Comparison of ENCODE assay signal across 18 cellular contexts in genomic region chr6:16929814-16930213, GRCh38.
DNase-seq lines count a peak whose midpoint lies in the region; ATAC-seq and TF ChIP-seq lines count a peak whose summit lies in the region.
"Had no signal": no experiment of that assay in that cellular context is flagged by ENCODE, and none has a peak within 500 bp of the region (broad histone marks: within the 10 kb centered on the region; RNA-seq: fewer than 3 reads in every experiment).

No MANE protein-coding gene starts in this region.

- no peaks in the 10 kb centered on the region for H3K36me3 Mint-ChIP-seq in naive thymus-derived CD8-positive, alpha-beta T cell
- H3K36me3 Mint-ChIP-seq: stimulated activated effector memory CD8-positive, alpha-beta T cell treated with anti-CD3 and anti-CD28 coated beads, Interleukin-12 subunit alpha, Interleukin-12 subunit beta, amount 100 ng/mL, for 72 hours had no signal

- H3K9me3 Mint-ChIP-seq in naive thymus-derived CD8-positive, alpha-beta T cell, result peaks cover 0 to 4% (median 0%) of the 10 kb centered on the region in 9 donors
- H3K9me3 Mint-ChIP-seq: activated T-helper 17 cell treated with anti-CD3 and anti-CD28 coated beads, Interleukin-2, amount 50 U/mL, for 72 hours; GM23338; T-helper 2 cell treated with Interferon-gamma antibody and Interleukin-4, amounts not matched to agents 5 μg/mL and 100 μg/mL, for 36 hours had no signal

- no peak overlapping the region for H3K27ac Mint-ChIP-seq in naive thymus-derived CD8-positive, alpha-beta T cell
- H3K27ac Mint-ChIP-seq: activated T-helper 17 cell treated with anti-CD3 and anti-CD28 coated beads, Interleukin-2, amount 50 U/mL, for 72 hours; GM23338; progenitor cell of endocrine pancreas; stimulated activated effector memory CD8-positive, alpha-beta T cell treated with anti-CD3 and anti-CD28 coated beads, Interleukin-12 subunit alpha, Interleukin-12 subunit beta, amount 100 ng/mL, for 72 hours; T-helper 2 cell treated with Interferon-gamma antibody and Interleukin-4, amounts not matched to agents 5 μg/mL and 100 μg/mL, for 36 hours had no signal

- peaks cover 2 to 25% (median 4%) of the 10 kb centered on the region in 5 donors for H3K27me3 Mint-ChIP-seq in naive thymus-derived CD8-positive, alpha-beta T cell

- DNase-seq in AG04450 (ENCODE audit: low read depth, low spot score) (peak; percentile 95), HT1080 (ENCODE audit: low read depth) (peak; percentile 28), brain pericyte (ENCODE audit: low read depth, low spot score) (peak; percentile 66), iris pigment epithelial cell (ENCODE audit: low read depth) (peak; percentile 95), NCI-H146 treated with DMSO at 0.1 percent for 48 hours (lab: John Stamatoyannopoulos, UW; ENCODE audit: unreplicated experiment) (no peak), NCI-H526 treated with DMSO at 0.1 percent for 48 hours (lab: John Stamatoyannopoulos, UW) (no peak), retina (no peak)
- no peak for DNase-seq in naive thymus-derived CD8-positive, alpha-beta T cell
- DNase-seq: AML-193; DND-41; stimulated activated CD4-positive, alpha-beta T cell treated with anti-CD3 and anti-CD28 coated beads, Interleukin-2, amount 100 ng/mL, for 48 hours had no signal

- CTCF ChIA-PET in AG04450 (lab: Charles Lee), result interaction anchor here (1.0 to 1.4 kb wide), 3 partner anchors 35 to 158 kb away, joined by 3 read pairs; no protein-coding TSS in a partner anchor

- H3K4me1 Mint-ChIP-seq in naive thymus-derived CD8-positive, alpha-beta T cell, result no peaks in the 10 kb centered on the region
- H3K4me1 Mint-ChIP-seq: activated T-helper 17 cell treated with anti-CD3 and anti-CD28 coated beads, Interleukin-2, amount 50 U/mL, for 72 hours; stimulated activated effector memory CD8-positive, alpha-beta T cell treated with anti-CD3 and anti-CD28 coated beads, Interleukin-12 subunit alpha, Interleukin-12 subunit beta, amount 100 ng/mL, for 72 hours had no signal

- no peak overlapping the region for H3K4me3 ChIP-seq in AG04450 (ENCODE audit: low read depth, low read length)
- H3K4me3 ChIP-seq: cardiac muscle cell, GM23338, vagina had no signal

- no peak overlapping the region for H3K27ac ChIP-seq in AG04450 (ENCODE audit: low read depth, low read length)
- H3K27ac ChIP-seq: cardiac muscle cell, vagina had no signal

- POLR2A ChIA-PET in AG04450 (lab: Yijun Ruan, JAX), result interaction anchor here (0.6 to 1.5 kb wide), 6 partner anchors 8 to 160 kb away, joined by 3 to 14 read pairs (median 4); no protein-coding TSS in a partner anchor
- POLR2A ChIA-PET in naive thymus-derived CD8-positive, alpha-beta T cell (lab: Charles Lee), result no interaction called here

- H3K9me3 ChIP-seq in AG04450 (ENCODE audit: control insufficient read depth, insufficient read depth, low read length), result no peaks in the 10 kb centered on the region
- H3K9me3 ChIP-seq: vagina had no signal

- no peak for ATAC-seq in naive thymus-derived CD8-positive, alpha-beta T cell
- ATAC-seq: activated T-helper 17 cell treated with anti-CD3 and anti-CD28 coated beads, Interleukin-2, amount 50 U/mL, for 72 hours; GM23338; stimulated activated effector memory CD8-positive, alpha-beta T cell treated with anti-CD3 and anti-CD28 coated beads, Interleukin-12 subunit alpha, Interleukin-12 subunit beta, amount 100 ng/mL, for 72 hours had no signal

- TF ChIP-seq CTCF in AG04450 (IDR thresholded peaks at IDR 0.05; ENCODE audit: low read depth, low read length), result no peak

- H3K27me3 ChIP-seq in AG04450 (ENCODE audit: control insufficient read depth, insufficient read depth, low read length), result no peaks in the 10 kb centered on the region
- H3K27me3 ChIP-seq: cardiac muscle cell, vagina had no signal

- H3K4me3 Mint-ChIP-seq in naive thymus-derived CD8-positive, alpha-beta T cell, result no peak overlapping the region
- H3K4me3 Mint-ChIP-seq: activated T-helper 17 cell treated with anti-CD3 and anti-CD28 coated beads, Interleukin-2, amount 50 U/mL, for 72 hours; GM23338; stimulated activated effector memory CD8-positive, alpha-beta T cell treated with anti-CD3 and anti-CD28 coated beads, Interleukin-12 subunit alpha, Interleukin-12 subunit beta, amount 100 ng/mL, for 72 hours; T-helper 2 cell treated with Interferon-gamma antibody and Interleukin-4, amounts not matched to agents 5 μg/mL and 100 μg/mL, for 36 hours had no signal

Comparison
In these comparisons a context has a peak if more than half of its experiments do, and no peak if none do; other contexts are left out.
1. DNase-seq: peak in AG04450 (single experiment), HT1080 (single experiment), brain pericyte (single experiment) and iris pigment epithelial cell (single experiment); none in naive thymus-derived CD8-positive, alpha-beta T cell (0 of 10), NCI-H146 treated with DMSO at 0.1 percent for 48 hours (single experiment), NCI-H526 treated with DMSO at 0.1 percent for 48 hours (single experiment) and retina (single experiment).